In the genomic region with DNA sequence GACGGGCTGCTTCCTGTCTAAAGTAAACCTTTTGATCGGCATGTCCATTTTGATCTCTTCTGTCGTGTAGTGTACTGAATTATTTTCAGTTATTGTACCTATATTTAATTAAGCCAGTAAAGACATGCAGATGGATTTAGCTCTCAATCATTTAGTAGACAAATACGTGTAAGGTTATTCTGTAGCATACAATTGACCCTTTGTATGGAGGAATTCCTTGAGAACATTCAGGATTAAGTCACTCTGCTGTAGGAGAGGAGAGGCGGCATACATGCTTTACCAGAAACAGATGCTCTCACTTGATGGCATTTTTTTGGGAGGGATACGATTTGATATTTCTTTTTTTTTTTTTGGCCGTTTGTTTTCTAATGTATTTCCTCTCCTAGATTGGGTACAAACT, we compare ENCODE assay signal across 12 cellular contexts.
DNase-seq lines count a peak whose midpoint lies in the region; FAIRE-seq and TF ChIP-seq lines count a peak whose summit lies in the region.
"Had no signal": no experiment of that assay in that cellular context is flagged by ENCODE, and none has a peak within 500 bp of the region (broad histone marks: within the 10 kb centered on the region; RNA-seq: fewer than 3 reads in every experiment).

No MANE protein-coding gene starts in this region.

- peaks cover 76% of the 10 kb centered on the region for H3K79me2 ChIP-seq in astrocyte (ENCODE audit: insufficient read depth, low read length)

- H3K9me3 ChIP-seq in BE2C (no peaks in the 10 kb centered on the region), astrocyte (ENCODE audit: insufficient read depth, low read depth, low read length) (no peaks in the 10 kb centered on the region), mesodermal cell (ENCODE audit: control insufficient read depth, low read length) (no peaks in the 10 kb centered on the region)

- WGBS in mesodermal cell (ENCODE audit: insufficient coverage in 2 of 2), 2 experiments: 36 to 43% methylated on average over 2 of the region's 7 CpGs

- in situ Hi-C loops in GM13976 (cut with MboI; ENCODE audit: low sequenced_read_pairs, unreplicated experiment): no loop called here

- H3K36me3 ChIP-seq in BE2C: no peaks in the 10 kb centered on the region
- no peaks in the 10 kb centered on the region for H3K36me3 ChIP-seq in astrocyte (ENCODE audit: insufficient read depth, low read length)
- H3K36me3 ChIP-seq in mesodermal cell (ENCODE audit: control insufficient read depth, insufficient read depth, low read length): no peaks in the 10 kb centered on the region

- H3K4me1 Mint-ChIP-seq in astrocyte (ENCODE audit: low read depth, unreplicated experiment): peaks cover 47% of the 10 kb centered on the region

- peak; percentile 26 for FAIRE-seq in astrocyte (lab: Jason Lieb, UNC)

- H2AFZ ChIP-seq in astrocyte (ENCODE audit: low read depth, low read length): no peak overlapping the region
- H2AFZ ChIP-seq: PC-9 had no signal

- DNase-seq in BE2C (no peak), ELR (ENCODE audit: low read depth) (peak; percentile 58), astrocyte (ENCODE audit: low read depth) (peak; percentile 69), GM13976 (ENCODE audit: low spot score) (no peak), caudate nucleus (lab: John Stamatoyannopoulos, UW) (no peak), HPDE6-E6E7 (ENCODE audit: extremely low spot score) (no peak)
- DNase-seq: activated CD4-positive, alpha-beta T cell treated with anti-CD3 and anti-CD28 coated beads, Interleukin-2, amount 10 ng/mL, durations not matched to agents 7 days and 5 days; effector CD8-positive, alpha-beta T cell; left ventricle myocardium superior; PC-9; T-helper 17 cell had no signal

- H3K9ac ChIP-seq in astrocyte (ENCODE audit: low read length): no peak overlapping the region

- peak overlapping the region; percentile 35 for H3K27ac Mint-ChIP-seq in astrocyte (ENCODE audit: unreplicated experiment)
- H3K27ac Mint-ChIP-seq: activated CD4-positive, alpha-beta T cell treated with anti-CD3 and anti-CD28 coated beads, Interleukin-2, amount 10 ng/mL, durations not matched to agents 7 days and 5 days; T-helper 17 cell had no signal

- peak overlapping the region; percentile 31 for H3K4me2 ChIP-seq in astrocyte (ENCODE audit: low read length)
- H3K4me2 ChIP-seq: PC-9 had no signal

- TF ChIP-seq CTCF in BE2C (IDR thresholded peaks at IDR 0.05; ENCODE audit: low read depth, low read length) (no peak), astrocyte (IDR thresholded peaks at IDR 0.05; ENCODE audit: insufficient read depth, low read depth, low read length) (no peak), GM13976 (IDR thresholded peaks at IDR 0.05; ENCODE audit: borderline replicate concordance, control extremely low read depth, extremely low read depth, insufficient read depth, missing control alignments) (no peak)

- H3K4me3 Mint-ChIP-seq in astrocyte (ENCODE audit: unreplicated experiment): no peak overlapping the region

- H3K9me3 Mint-ChIP-seq in astrocyte (ENCODE audit: unreplicated experiment): no peaks in the 10 kb centered on the region
- H3K9me3 Mint-ChIP-seq: activated CD4-positive, alpha-beta T cell treated with anti-CD3 and anti-CD28 coated beads, Interleukin-2, amount 10 ng/mL, durations not matched to agents 7 days and 5 days had no signal

- peak overlapping the region; percentile 1 for H3K27ac ChIP-seq in astrocyte (ENCODE audit: low read depth, low read length)
- peak overlapping the region; percentile 31 for H3K27ac ChIP-seq in mesodermal cell (ENCODE audit: low read depth, low read length, severe bottlenecking)
- no peak overlapping the region for H3K27ac ChIP-seq in caudate nucleus (ENCODE audit: low read depth, low read length)
- H3K27ac ChIP-seq: PC-9 had no signal

- peaks cover 47% of the 10 kb centered on the region for H3K4me1 ChIP-seq in BE2C
- H3K4me1 ChIP-seq in astrocyte (ENCODE audit: insufficient read depth, low read length): peaks cover 20% of the 10 kb centered on the region
- H3K4me1 ChIP-seq in mesodermal cell (ENCODE audit: control insufficient read depth, insufficient read depth, low read length, poor library complexity, severe bottlenecking): peaks cover 29% of the 10 kb centered on the region

- H3K27me3 ChIP-seq in BE2C (no peaks in the 10 kb centered on the region), astrocyte (ENCODE audit: insufficient read depth, low read length) (no peaks in the 10 kb centered on the region)

- no peaks in the 10 kb centered on the region for H3K36me3 Mint-ChIP-seq in astrocyte (ENCODE audit: low read depth, unreplicated experiment)

- H3K27me3 Mint-ChIP-seq in astrocyte (ENCODE audit: low read depth, unreplicated experiment): no peaks in the 10 kb centered on the region

- H3K4me3 ChIP-seq in BE2C (ENCODE audit: low read depth, low read length) (peak overlapping the region; percentile 7), astrocyte (ENCODE audit: insufficient read depth, low read depth, low read length) (no peak overlapping the region), mesodermal cell (ENCODE audit: extremely low read depth, insufficient read depth, low read length, poor library complexity, severe bottlenecking) (no peak overlapping the region)
- H3K4me3 ChIP-seq: PC-9 had no signal

- peaks cover 20% of the 10 kb centered on the region for H4K20me1 ChIP-seq in astrocyte (ENCODE audit: insufficient read depth, low read length)

Comparison
In these comparisons a context has a peak if more than half of its experiments do, and no peak if none do; other contexts are left out.
1. DNase-seq: peak in ELR (single experiment) and astrocyte (single experiment); none in BE2C (single experiment), GM13976 (single experiment), caudate nucleus (0 of 61) and HPDE6-E6E7 (single experiment).